ENCODE assay signal across 8 cellular contexts in the genomic region with DNA sequence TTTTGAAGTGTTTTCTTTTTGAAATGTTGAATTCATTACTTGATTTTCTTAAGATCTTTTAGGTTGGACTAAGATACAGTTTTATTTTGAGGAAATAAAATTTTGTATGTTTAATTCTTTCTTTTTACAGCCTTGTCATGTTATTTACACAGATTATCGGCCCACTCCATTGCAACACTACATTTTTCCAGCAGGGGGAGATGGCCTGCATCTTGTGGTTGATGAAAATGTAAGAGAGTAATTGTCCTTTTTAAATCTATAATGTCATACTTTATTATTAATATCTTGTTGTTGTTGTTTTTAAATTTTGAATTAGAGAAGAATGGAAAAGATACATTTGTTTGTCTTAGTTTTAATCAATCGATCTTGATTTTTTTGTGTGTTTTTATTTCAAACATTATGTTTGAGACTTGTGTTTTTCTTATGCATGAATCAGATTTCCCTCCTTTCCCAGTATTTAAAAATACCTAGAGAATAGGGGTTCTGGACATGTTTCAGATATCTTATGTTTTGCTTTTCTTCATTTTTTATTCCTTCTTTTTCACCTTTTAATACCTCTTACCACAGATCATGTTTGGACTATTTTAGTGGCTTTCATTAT. TPM values are rescaled to one million over a fixed set of nuclear protein-coding genes. Genes with fewer than 3 reads are reported as not detected.
DNase-seq lines count a peak whose midpoint lies in the region; ATAC-seq, FAIRE-seq and TF ChIP-seq lines count a peak whose summit lies in the region.

No MANE protein-coding gene starts in this region.

- H3K4me3 ChIP-seq in GM12875 (ENCODE audit: low read depth, low read length) (no peak overlapping the region), vagina (no peak overlapping the region)

- TF ChIP-seq CTCF in GM12875 (IDR thresholded peaks at IDR 0.05; ENCODE audit: borderline replicate concordance, insufficient read depth, low read depth, low read length) (peak; percentile 64; the same call in 1 of the 2 replicates), vagina (IDR thresholded peaks at IDR 0.05) (peak; percentile 60 to 76 (median 70))

- H3K36me3 ChIP-seq in vagina, result peaks cover 0 to 42% of the 10 kb centered on the region in 2 donors

- no peaks in the 10 kb centered on the region for H3K4me1 ChIP-seq in vagina

- no peak for TF ChIP-seq POLR2A in vagina (IDR thresholded peaks at IDR 0.05)

- no peaks in the 10 kb centered on the region for H3K27me3 ChIP-seq in vagina

- peak; percentile 98 for FAIRE-seq in frontal cortex (lab: Jason Lieb, UNC)

- intact Hi-C loops in posterior cingulate gyrus (cut with DNase I) (loop anchor here (2.0 to 10.0 kb wide), 2 partner anchors 190 to 346 kb away; partner anchors contain the start of gene PLPP1), vagina (cut with DNase I) (loop anchor here (10.0 kb wide), 1 partner anchor 350 kb away; no protein-coding TSS in a partner anchor)

- peak overlapping the region; percentile 6 for H3K27ac ChIP-seq in vagina

- no peaks in the 10 kb centered on the region for H3K9me3 ChIP-seq in vagina

- no peak for ATAC-seq in HG03354 (IDR thresholded peaks at IDR 0.05; ENCODE audit: poor library complexity, severe bottlenecking, unreplicated experiment)

- DNase-seq in AG08395 (ENCODE audit: low spot score) (peak; percentile 54), RPMI8226 (peak; percentile 67), frontal cortex (ENCODE audit: low spot score in 2 of 2) (peak; percentile 4 to 12), posterior cingulate gyrus (peak in 7 of 10 donors; percentile 35 to 88 (median 69)), vagina (ENCODE audit: extremely low spot score in 2 of 2) (no peak)
- DNase-seq in activated effector memory CD4-positive, alpha-beta T cell treated with anti-CD3 and anti-CD28 coated beads, Interleukin-2, amount 50 U/mL, for 16 hours, result peak; percentile 83

RNA-seq across cellular contexts. Expression of gene MTREX, which starts 36.7 kb away (rescaled TPM):
- total RNA-seq in frontal cortex, result 125 TPM
- 68.0 TPM for total RNA-seq in vagina

RNA-seq across cellular contexts. Expression of gene DHX29, which starts 37.0 kb away (rescaled TPM):
- 60.7 TPM for total RNA-seq in frontal cortex
- 19.2 TPM for total RNA-seq in vagina

Comparison
In these comparisons a context has a peak if more than half of its experiments do, and no peak if none do; other contexts are left out.
1. DNase-seq: peak in AG08395 (single experiment), RPMI8226 (single experiment), activated effector memory CD4-positive, alpha-beta T cell treated with anti-CD3 and anti-CD28 coated beads, Interleukin-2, amount 50 U/mL, for 16 hours (single experiment), frontal cortex (2 of 2) and posterior cingulate gyrus (7 of 10); none in vagina (0 of 2).